ENCODE assay signal across 8 cellular contexts in genomic region chr5:181161534-181162175, GRCh38. TPM values are rescaled to one million over a fixed set of nuclear protein-coding genes. Genes with fewer than 3 reads are reported as not detected.
A peak's percentile ranks its signal among the peaks of the same experiment; 100 is the strongest.
DNase-seq lines count a peak whose midpoint lies in the region; ATAC-seq and TF ChIP-seq lines count a peak whose summit lies in the region.

No MANE protein-coding gene starts in this region.

- H3K9me3 ChIP-seq in hepatocyte (ENCODE audit: low read depth): no peaks in the 10 kb centered on the region

- H3K36me3 ChIP-seq in hepatocyte (replicated peaks; ENCODE audit: insufficient read depth, low read depth): no peaks in the 10 kb centered on the region

- no peaks in the 10 kb centered on the region for H4K20me1 ChIP-seq in hepatocyte (ENCODE audit: insufficient read depth, poor library complexity, severe bottlenecking)

- no peaks in the 10 kb centered on the region for H3K79me2 ChIP-seq in hepatocyte

- H3K27me3 ChIP-seq in hepatocyte: peaks cover 18% of the 10 kb centered on the region

- H3K27ac Mint-ChIP-seq in activated CD4-positive, alpha-beta memory T cell treated with anti-CD3 and anti-CD28 coated beads, Interleukin-2, amount 10 ng/mL, durations not matched to agents 7 days and 5 days: peak overlapping the region; percentile 82

- peak overlapping the region; percentile 68 for H3K4me3 Mint-ChIP-seq in activated CD4-positive, alpha-beta memory T cell treated with anti-CD3 and anti-CD28 coated beads, Interleukin-2, amount 10 ng/mL, durations not matched to agents 7 days and 5 days

- TF ChIP-seq CTCF in 22Rv1 (IDR thresholded peaks at IDR 0.05) (no peak), hepatocyte (IDR thresholded peaks at IDR 0.05; ENCODE audit: poor library complexity) (no peak)

- peak overlapping the region; percentile 65 for H3K4me2 ChIP-seq in hepatocyte

- H3K27ac ChIP-seq in 22Rv1 (peak overlapping the region; percentile 61), hepatocyte (peak overlapping the region; percentile 40)

- peaks cover 30% of the 10 kb centered on the region for H3K27me3 Mint-ChIP-seq in activated CD4-positive, alpha-beta memory T cell treated with anti-CD3 and anti-CD28 coated beads, Interleukin-2, amount 10 ng/mL, durations not matched to agents 7 days and 5 days

- no peak overlapping the region for H2AFZ ChIP-seq in hepatocyte

- no peak overlapping the region for H3K4me3 ChIP-seq in hepatocyte

- H3K4me1 Mint-ChIP-seq in activated CD4-positive, alpha-beta memory T cell treated with anti-CD3 and anti-CD28 coated beads, Interleukin-2, amount 10 ng/mL, durations not matched to agents 7 days and 5 days: peaks cover 51% of the 10 kb centered on the region

- H3K4me1 ChIP-seq in hepatocyte (ENCODE audit: insufficient read depth): no peaks in the 10 kb centered on the region

- no peaks in the 10 kb centered on the region for H3K9me2 ChIP-seq in hepatocyte (replicated peaks; ENCODE audit: insufficient read depth)

- no peak for DNase-seq in activated CD4-positive, alpha-beta memory T cell treated with anti-CD3 and anti-CD28 coated beads, Interleukin-2, amount 10 ng/mL, durations not matched to agents 7 days and 5 days
- no peak for DNase-seq in hepatocyte (ENCODE audit: low spot score)
- DNase-seq in A172 (ENCODE audit: low spot score): no peak

- peaks cover 2% of the 10 kb centered on the region for H3K36me3 Mint-ChIP-seq in activated CD4-positive, alpha-beta memory T cell treated with anti-CD3 and anti-CD28 coated beads, Interleukin-2, amount 10 ng/mL, durations not matched to agents 7 days and 5 days (ENCODE audit: low read depth)

- ATAC-seq in GM18502 (IDR thresholded peaks at IDR 0.05; ENCODE audit: poor library complexity, unreplicated experiment) (peak; percentile 13), HG02981 (IDR thresholded peaks at IDR 0.05; ENCODE audit: unreplicated experiment) (no peak), GM18868 (IDR thresholded peaks at IDR 0.05; ENCODE audit: unreplicated experiment) (no peak), HG03097 (IDR thresholded peaks at IDR 0.05; ENCODE audit: low FRiP score, unreplicated experiment) (no peak)

- no peaks in the 10 kb centered on the region for H3K9me3 Mint-ChIP-seq in activated CD4-positive, alpha-beta memory T cell treated with anti-CD3 and anti-CD28 coated beads, Interleukin-2, amount 10 ng/mL, durations not matched to agents 7 days and 5 days

- 79% methylated on average over 4 of the region's 4 CpGs for WGBS in hepatocyte (ENCODE audit: low lambda C conversion rate, missing lambda C conversion rate)

- CTCF ChIA-PET in activated CD4-positive, alpha-beta memory T cell treated with anti-CD3 and anti-CD28 coated beads, Interleukin-2, amount 10 ng/mL, durations not matched to agents 7 days and 5 days (lab: Charles Lee): interaction anchor here (1.3 to 1.4 kb wide), 2 partner anchors 12 to 23 kb away, joined by 3 to 5 read pairs; no protein-coding TSS in a partner anchor

- POLR2A ChIA-PET in activated CD4-positive, alpha-beta memory T cell treated with anti-CD3 and anti-CD28 coated beads, Interleukin-2, amount 10 ng/mL, durations not matched to agents 7 days and 5 days (lab: Charles Lee): interaction anchor here (1.0 kb wide), 2 partner anchors 12 to 27 kb away, joined by 5 read pairs; no protein-coding TSS in a partner anchor

RNA-seq across cellular contexts. Expression of gene OR2V2, which starts 14.3 kb away (rescaled TPM):
- total RNA-seq in activated CD4-positive, alpha-beta memory T cell treated with anti-CD3 and anti-CD28 coated beads, Interleukin-2, amount 10 ng/mL, durations not matched to agents 7 days and 5 days: not detected
- not detected in 2 replicates for total RNA-seq in hepatocyte
- not detected in 2 replicates for polyA plus RNA-seq in hepatocyte
- total RNA-seq in A172 (2014; rRNA removed; shearing (Covaris generic)): not detected in 2 replicates

RNA-seq across cellular contexts. Expression of gene OR2V1, which starts 30.7 kb away (rescaled TPM):
- total RNA-seq in activated CD4-positive, alpha-beta memory T cell treated with anti-CD3 and anti-CD28 coated beads, Interleukin-2, amount 10 ng/mL, durations not matched to agents 7 days and 5 days: not detected
- total RNA-seq in hepatocyte: not detected in 2 replicates
- not detected in 2 replicates for polyA plus RNA-seq in hepatocyte
- not detected in 2 replicates for total RNA-seq in A172 (2014; rRNA removed; shearing (Covaris generic))

RNA-seq across cellular contexts. Expression of gene TRIM7, which starts 43.3 kb away (rescaled TPM):
- 1 to 10 TPM; 1.9 to 2.0 TPM for total RNA-seq in activated CD4-positive, alpha-beta memory T cell treated with anti-CD3 and anti-CD28 coated beads, Interleukin-2, amount 10 ng/mL, durations not matched to agents 7 days and 5 days
- not detected in 2 replicates for total RNA-seq in hepatocyte
- polyA plus RNA-seq in hepatocyte: 0.35 TPM in 1 of 2 replicates, not detected in the other
- 19.0 and 29.8 TPM in 2 replicates for total RNA-seq in A172 (2014; rRNA removed; shearing (Covaris generic))
